ENCODE assay signal across 17 cellular contexts in the genomic region with DNA sequence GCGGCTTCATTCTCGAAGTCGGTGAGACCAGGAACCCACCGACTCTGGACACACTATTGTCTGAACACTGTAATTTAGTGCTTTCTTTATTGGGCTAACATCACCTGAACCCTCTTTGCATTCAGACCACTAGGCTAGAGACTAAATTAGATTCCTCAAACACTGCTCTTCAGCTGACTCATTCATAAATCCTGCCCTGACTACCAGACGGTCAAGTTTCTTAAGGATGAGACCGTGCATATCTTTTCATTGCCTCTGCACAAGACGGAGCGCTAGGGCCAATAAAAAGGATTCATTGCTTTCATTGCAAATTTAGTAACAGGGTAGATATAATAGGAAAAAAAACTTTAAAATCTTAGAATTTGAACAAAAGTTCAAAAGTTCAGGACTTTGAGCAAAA.
A peak's percentile ranks its signal among the peaks of the same experiment; 100 is the strongest.
DNase-seq lines count a peak whose midpoint lies in the region; ATAC-seq, FAIRE-seq and TF ChIP-seq lines count a peak whose summit lies in the region.
"Had no signal": no experiment of that assay in that cellular context is flagged by ENCODE, and none has a peak within 500 bp of the region (broad histone marks: within the 10 kb centered on the region; RNA-seq: fewer than 3 reads in every experiment).

No MANE protein-coding gene starts in this region.

- no peak overlapping the region for H2BK5ac ChIP-seq in mesenchymal stem cell (ENCODE audit: low read depth, low read length, poor library complexity, severe bottlenecking)

- H3K14ac ChIP-seq in mesenchymal stem cell (ENCODE audit: low read length in 2 of 2), result no peak overlapping the region

- no peak overlapping the region for H3K4me3 ChIP-seq in AG04450 (ENCODE audit: low read depth, low read length)
- H3K4me3 ChIP-seq in K562, result no peak overlapping the region
- H3K4me3 ChIP-seq in mesenchymal stem cell (ENCODE audit: insufficient read depth in 1 of 2, low read depth in 1 of 2, low read length in 2 of 2), result no peak overlapping the region
- no peak overlapping the region for H3K4me3 ChIP-seq in BE2C (ENCODE audit: low read depth, low read length)
- H3K4me3 ChIP-seq: lung had no signal

- H2AFZ ChIP-seq in K562 (ENCODE audit: low read depth, low read length) (no peak overlapping the region), mesenchymal stem cell (ENCODE audit: low read depth, low read length) (no peak overlapping the region)

- H2AK5ac ChIP-seq in mesenchymal stem cell (ENCODE audit: low read length, severe bottlenecking), result no peak overlapping the region

- no peak for TF ChIP-seq RAD21 in K562 (CRISPR knock-in tag; conservative IDR thresholded peaks at IDR 0.05 in 1 of 2, IDR thresholded peaks at IDR 0.05 in 1 of 2)

- no TSS peak for BruUV-seq in K562 (replicated peaks; lab: Mats Ljungman, UMichigan)

- no peaks in the 10 kb centered on the region for H3K9me1 ChIP-seq in K562 (ENCODE audit: control insufficient read depth, insufficient read depth, low read length)

- H3K23ac ChIP-seq in mesenchymal stem cell (ENCODE audit: low read length in 2 of 2), result no peak overlapping the region

- H3K4me1 ChIP-seq in K562 (replicated peaks in 1 of 2; ENCODE audit: control insufficient read depth in 2 of 2, insufficient read depth in 2 of 2, low read length in 2 of 2) (peaks cover 11 to 16% of the 10 kb centered on the region in 2 experiments; a peak in 4 of 5 replicates), mesenchymal stem cell (ENCODE audit: control insufficient read depth, insufficient read depth, low read depth, low read length) (no peaks in the 10 kb centered on the region), BE2C (no peaks in the 10 kb centered on the region)

- in situ Hi-C loops in K562 (cut with MboI), result no loop called here

- H3K27ac ChIP-seq in AG04450 (ENCODE audit: low read depth, low read length), result no peak overlapping the region
- no peak overlapping the region for H3K27ac ChIP-seq in K562 (ENCODE audit: extremely low read depth, low read depth, low read length)
- H3K27ac ChIP-seq in mesenchymal stem cell (ENCODE audit: low read length, poor library complexity, severe bottlenecking), result no peak overlapping the region

- TF ChIP-seq EP300 in K562 (IDR thresholded peaks at IDR 0.05; ENCODE audit: low read length), result no peak

- H3K79me1 ChIP-seq in mesenchymal stem cell (replicated peaks; ENCODE audit: low read length, poor library complexity, severe bottlenecking), result no peaks in the 10 kb centered on the region

- 55% methylated on average over 8 of the region's 8 CpGs for WGBS in K562 (ENCODE audit: insufficient coverage, low coverage, missing lambda C conversion rate)
- 54% methylated on average over 5 of the region's 8 CpGs for WGBS in mesenchymal stem cell

- H4K8ac ChIP-seq in mesenchymal stem cell (ENCODE audit: low read length), result no peak overlapping the region

- H3K27me3 Mint-ChIP-seq in HFFc6 (ENCODE audit: insufficient read depth), result peaks cover 2% of the 10 kb centered on the region
- H3K27me3 Mint-ChIP-seq: activated CD4-positive, alpha-beta T cell treated with anti-CD3 and anti-CD28 coated beads for 36 hours had no signal

- H3K4me2 ChIP-seq in K562 (ENCODE audit: insufficient read depth, low read length), result no peak overlapping the region
- H3K4me2 ChIP-seq in mesenchymal stem cell (ENCODE audit: low read length, poor library complexity, severe bottlenecking), result no peak overlapping the region

- H4K91ac ChIP-seq in mesenchymal stem cell (ENCODE audit: low read length), result no peak overlapping the region

- ATAC-seq in K562 (peak; percentile 33; the same call in 1 of the 3 replicates), left colon (no peak)
- ATAC-seq: activated CD4-positive, alpha-beta T cell treated with anti-CD3 and anti-CD28 coated beads for 36 hours; activated naive CD4-positive, alpha-beta T cell treated with anti-CD3 and anti-CD28 coated beads, Interleukin-2, amount 50 U/mL, for 72 hours had no signal

- no peak overlapping the region for H3K4me3 Mint-ChIP-seq in HFFc6
- H3K4me3 Mint-ChIP-seq: activated CD4-positive, alpha-beta T cell treated with anti-CD3 and anti-CD28 coated beads for 36 hours; neural crest cell; T-helper 2 cell treated with Interferon-gamma antibody and Interleukin-4, amounts not matched to agents 5 μg/mL and 100 μg/mL, for 36 hours had no signal

- no peak overlapping the region for H3K18ac ChIP-seq in mesenchymal stem cell (ENCODE audit: low read depth in 1 of 2, low read length in 2 of 2)

- H3K79me2 ChIP-seq in K562 (ENCODE audit: control insufficient read depth, insufficient read depth, low read length), result no peaks in the 10 kb centered on the region

- no peaks in the 10 kb centered on the region for H3K9me3 Mint-ChIP-seq in HFFc6
- H3K9me3 Mint-ChIP-seq: activated naive CD4-positive, alpha-beta T cell treated with anti-CD3 and anti-CD28 coated beads, Interleukin-2, amount 50 U/mL, for 72 hours; neural crest cell; T-helper 2 cell treated with Interferon-gamma antibody and Interleukin-4, amounts not matched to agents 5 μg/mL and 100 μg/mL, for 36 hours had no signal

- H2BK15ac ChIP-seq in mesenchymal stem cell (ENCODE audit: low read depth, poor library complexity, severe bottlenecking), result no peak overlapping the region

- H4K20me1 ChIP-seq in K562 (replicated peaks; ENCODE audit: control insufficient read depth, insufficient read depth, low read length), result no peaks in the 10 kb centered on the region

- no peaks in the 10 kb centered on the region; the same call in 1 of the 2 replicates for H3K9me3 ChIP-seq in AG04450 (ENCODE audit: control insufficient read depth, insufficient read depth, low read length)
- no peaks in the 10 kb centered on the region for H3K9me3 ChIP-seq in K562 (replicated peaks; ENCODE audit: control insufficient read depth, insufficient read depth, low read depth, low read length)
- no peaks in the 10 kb centered on the region for H3K9me3 ChIP-seq in mesenchymal stem cell (ENCODE audit: control insufficient read depth, low read length)
- no peaks in the 10 kb centered on the region for H3K9me3 ChIP-seq in BE2C

- no peak for TF ChIP-seq CTCF in AG04450 (IDR thresholded peaks at IDR 0.05; ENCODE audit: low read depth, low read length)
- TF ChIP-seq CTCF in HFFc6 (IDR thresholded peaks at IDR 0.05), result no peak
- no peak for TF ChIP-seq CTCF in K562 (IDR thresholded peaks at IDR 0.05 in 2 of 3, conservative IDR thresholded peaks at IDR 0.05 in 1 of 3; ENCODE audit: insufficient read depth in 2 of 3, low read depth in 1 of 3, low read length in 3 of 3)
- no peak for TF ChIP-seq CTCF in BE2C (IDR thresholded peaks at IDR 0.05; ENCODE audit: low read depth, low read length)

- no peak overlapping the region for H2BK12ac ChIP-seq in mesenchymal stem cell (ENCODE audit: low read length in 2 of 2)

- H3K27ac Mint-ChIP-seq in HFFc6, result no peak overlapping the region
- H3K27ac Mint-ChIP-seq: activated CD4-positive, alpha-beta T cell treated with anti-CD3 and anti-CD28 coated beads for 36 hours; activated naive CD4-positive, alpha-beta T cell treated with anti-CD3 and anti-CD28 coated beads, Interleukin-2, amount 50 U/mL, for 72 hours; T-helper 2 cell treated with Interferon-gamma antibody and Interleukin-4, amounts not matched to agents 5 μg/mL and 100 μg/mL, for 36 hours had no signal

- DNase-seq in AG04450 (ENCODE audit: low read depth, low spot score) (peak; percentile 11), HFFc6 (peak; percentile 75), K562 (ENCODE audit: extremely low read depth in 1 of 4, low spot score in 3 of 4) (no peak), mesenchymal stem cell (peak; percentile 72), left colon (no peak), NCI-H226 (no peak), BE2C (no peak)
- no peak for DNase-seq in activated CD8-positive, alpha-beta memory T cell treated with anti-CD3 and anti-CD28 coated beads, Interleukin-2, amount 50 U/mL, for 4 hours
- DNase-seq: activated CD4-positive, alpha-beta T cell treated with anti-CD3 and anti-CD28 coated beads for 36 hours; activated T-cell treated with anti-CD3 and anti-CD28 coated beads for 4 hours; effector memory CD4-positive, alpha-beta T cell; SHP77 treated with DMSO at 0.1 percent for 48 hours had no signal

- H3K4ac ChIP-seq in mesenchymal stem cell (ENCODE audit: low read depth in 1 of 2, low read length in 2 of 2), result no peak overlapping the region

- H3K4me1 Mint-ChIP-seq in HFFc6 (ENCODE audit: low read depth), result peaks cover 13% of the 10 kb centered on the region

- H2BK120ac ChIP-seq in mesenchymal stem cell (ENCODE audit: low read depth, low read length), result no peak overlapping the region

- CTCF ChIA-PET in AG04450 (lab: Charles Lee) (interaction anchor here (1.1 kb wide), 1 partner anchor 35 kb away, joined by 4 read pairs; no protein-coding TSS in a partner anchor), K562 (lab: Yijun Ruan, JAX; ENCODE audit: low intra/inter-chr PET ratio) (no interaction called here)

- intact Hi-C loops in K562 (cut with micrococcal nuclease) (no loop called here), left colon (cut with DNase I, micrococcal nuclease) (no loop called here)

- no peaks in the 10 kb centered on the region for H3K36me3 Mint-ChIP-seq in HFFc6 (ENCODE audit: low read depth)
- H3K36me3 Mint-ChIP-seq: activated naive CD4-positive, alpha-beta T cell treated with anti-CD3 and anti-CD28 coated beads, Interleukin-2, amount 50 U/mL, for 72 hours had no signal

- TF ChIP-seq POLR2A in K562 (conservative IDR thresholded peaks at IDR 0.05), result no peak

- H3K27me3 ChIP-seq in AG04450 (ENCODE audit: control insufficient read depth, insufficient read depth, low read length), result no peaks in the 10 kb centered on the region
- H3K27me3 ChIP-seq in K562 (ENCODE audit: control insufficient read depth in 2 of 2, insufficient read depth in 2 of 2, low read length in 2 of 2), result no peaks in the 10 kb centered on the region
- no peaks in the 10 kb centered on the region for H3K27me3 ChIP-seq in mesenchymal stem cell (ENCODE audit: control insufficient read depth in 1 of 2, insufficient read depth in 1 of 2, low read length in 2 of 2)
- no peaks in the 10 kb centered on the region for H3K27me3 ChIP-seq in BE2C

- H3K36me3 ChIP-seq in K562 (ENCODE audit: control insufficient read depth, insufficient read depth, low read length) (no peaks in the 10 kb centered on the region), mesenchymal stem cell (ENCODE audit: control insufficient read depth in 1 of 2, insufficient read depth in 2 of 2, low read depth in 1 of 2, low read length in 2 of 2) (no peaks in the 10 kb centered on the region), BE2C (no peaks in the 10 kb centered on the region)

- H3K9ac ChIP-seq in K562 (ENCODE audit: insufficient read depth in 1 of 2, low read depth in 2 of 2, low read length in 2 of 2), result no peak overlapping the region
- no peak overlapping the region for H3K9ac ChIP-seq in mesenchymal stem cell (ENCODE audit: low read length)

- POLR2A ChIA-PET in AG04450 (lab: Yijun Ruan, JAX), result no interaction called here
- POLR2A ChIA-PET in K562 (lab: Yijun Ruan, JAX), result no interaction called here

- peak; percentile 52 for FAIRE-seq in K562 (lab: Jason Lieb, UNC)
- FAIRE-seq: frontal cortex had no signal

Comparison
In these comparisons a context has a peak if more than half of its experiments do, and no peak if none do; other contexts are left out.
1. DNase-seq: peak in AG04450 (single experiment), HFFc6 (single experiment) and mesenchymal stem cell (single experiment); none in K562 (0 of 4), left colon (0 of 2), NCI-H226 (single experiment), activated CD8-positive, alpha-beta memory T cell treated with anti-CD3 and anti-CD28 coated beads, Interleukin-2, amount 50 U/mL, for 4 hours (single experiment) and BE2C (single experiment).